8 cellular contexts compared by ENCODE assay signal in genomic region chr13:99200433-99201167, GRCh38. TPM values are rescaled to one million over a fixed set of nuclear protein-coding genes. Genes with fewer than 3 reads are reported as not detected.
A peak's percentile ranks its signal among the peaks of the same experiment; 100 is the strongest.
DNase-seq lines count a peak whose midpoint lies in the region; ATAC-seq and TF ChIP-seq lines count a peak whose summit lies in the region.

A gene with protein sequence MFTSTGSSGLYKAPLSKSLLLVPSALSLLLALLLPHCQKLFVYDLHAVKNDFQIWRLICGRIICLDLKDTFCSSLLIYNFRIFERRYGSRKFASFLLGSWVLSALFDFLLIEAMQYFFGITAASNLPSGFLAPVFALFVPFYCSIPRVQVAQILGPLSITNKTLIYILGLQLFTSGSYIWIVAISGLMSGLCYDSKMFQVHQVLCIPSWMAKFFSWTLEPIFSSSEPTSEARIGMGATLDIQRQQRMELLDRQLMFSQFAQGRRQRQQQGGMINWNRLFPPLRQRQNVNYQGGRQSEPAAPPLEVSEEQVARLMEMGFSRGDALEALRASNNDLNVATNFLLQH (plus strand): TSS chr13:99200854. CDS start chr13:99200909, 55 bp downstream.

- DNase-seq in DMS53 treated with DMSO at 0.1 percent for 48 hours (lab: John Stamatoyannopoulos, UW; ENCODE audit: unreplicated experiment): peak; percentile 56
- DNase-seq in KBM-7: peak; percentile 94
- peak; percentile 96 for DNase-seq in activated T-cell treated with anti-CD3 and anti-CD28 coated beads, Interleukin-2, amount 50 U/mL, for 4 hours
- DNase-seq in myocyte (ENCODE audit: low read depth): peak; percentile 95
- DNase-seq in stimulated activated CD8-positive, alpha-beta memory T cell treated with anti-CD3 and anti-CD28 coated beads, Interleukin-7, amount 100 ng/mL, for 48 hours (ENCODE audit: extremely low read depth in 1 of 2, low read depth in 1 of 2): peak; percentile 93 to 97

- ATAC-seq in GM21717 (IDR thresholded peaks at IDR 0.05; ENCODE audit: unreplicated experiment) (peak; percentile 72), esophagus mucosa (peak; percentile 91)
- peak; percentile 78 to 85 for ATAC-seq in activated T-cell treated with anti-CD3 and anti-CD28 coated beads, Interleukin-2, amount 50 U/mL, for 4 hours

- in situ Hi-C loops in KBM-7 (cut with MboI; ENCODE audit: low pct_unique_long_range_greater_than_20kb, low sequenced_read_pairs): no loop called here

- no peaks in the 10 kb centered on the region for H3K27me3 Mint-ChIP-seq in activated T-cell treated with anti-CD3 and anti-CD28 coated beads, Interleukin-2, amount 50 U/mL, for 4 hours (ENCODE audit: low read depth)

- peak within 1 kb of the TSS; percentile 90 for H3K4me3 Mint-ChIP-seq in activated T-cell treated with anti-CD3 and anti-CD28 coated beads, Interleukin-2, amount 50 U/mL, for 4 hours

- peaks cover 65% of the 10 kb centered on the region for H3K4me1 Mint-ChIP-seq in activated T-cell treated with anti-CD3 and anti-CD28 coated beads, Interleukin-2, amount 50 U/mL, for 4 hours (ENCODE audit: low read depth)

- H3K9me3 Mint-ChIP-seq in activated T-cell treated with anti-CD3 and anti-CD28 coated beads, Interleukin-2, amount 50 U/mL, for 4 hours: no peaks in the 10 kb centered on the region

- H3K36me3 Mint-ChIP-seq in activated T-cell treated with anti-CD3 and anti-CD28 coated beads, Interleukin-2, amount 50 U/mL, for 4 hours (ENCODE audit: insufficient read depth): peaks cover 9% of the 10 kb centered on the region

TF ChIP-seq in PFSK-1, 5 proteins besides CTCF, POLR2A, EP300 and RAD21:
- TF ChIP-seq TAF1 (IDR thresholded peaks at IDR 0.05; ENCODE audit: borderline replicate concordance, insufficient read depth, low read length) (peak; percentile 82; the same call in 1 of the 2 replicates), FOXP2 (optimal IDR thresholded peaks at IDR 0.05; ENCODE audit: borderline replicate concordance, extremely low read depth, extremely low read length, insufficient read depth) (peak; percentile 26), POLR2AphosphoS5 (IDR thresholded peaks at IDR 0.05; ENCODE audit: low read depth, low read length) (peak; percentile 95), SIN3A (IDR thresholded peaks at IDR 0.05; ENCODE audit: borderline replicate concordance, insufficient read depth, low read length) (no peak)
- TF ChIP-seq, protein P1, sequence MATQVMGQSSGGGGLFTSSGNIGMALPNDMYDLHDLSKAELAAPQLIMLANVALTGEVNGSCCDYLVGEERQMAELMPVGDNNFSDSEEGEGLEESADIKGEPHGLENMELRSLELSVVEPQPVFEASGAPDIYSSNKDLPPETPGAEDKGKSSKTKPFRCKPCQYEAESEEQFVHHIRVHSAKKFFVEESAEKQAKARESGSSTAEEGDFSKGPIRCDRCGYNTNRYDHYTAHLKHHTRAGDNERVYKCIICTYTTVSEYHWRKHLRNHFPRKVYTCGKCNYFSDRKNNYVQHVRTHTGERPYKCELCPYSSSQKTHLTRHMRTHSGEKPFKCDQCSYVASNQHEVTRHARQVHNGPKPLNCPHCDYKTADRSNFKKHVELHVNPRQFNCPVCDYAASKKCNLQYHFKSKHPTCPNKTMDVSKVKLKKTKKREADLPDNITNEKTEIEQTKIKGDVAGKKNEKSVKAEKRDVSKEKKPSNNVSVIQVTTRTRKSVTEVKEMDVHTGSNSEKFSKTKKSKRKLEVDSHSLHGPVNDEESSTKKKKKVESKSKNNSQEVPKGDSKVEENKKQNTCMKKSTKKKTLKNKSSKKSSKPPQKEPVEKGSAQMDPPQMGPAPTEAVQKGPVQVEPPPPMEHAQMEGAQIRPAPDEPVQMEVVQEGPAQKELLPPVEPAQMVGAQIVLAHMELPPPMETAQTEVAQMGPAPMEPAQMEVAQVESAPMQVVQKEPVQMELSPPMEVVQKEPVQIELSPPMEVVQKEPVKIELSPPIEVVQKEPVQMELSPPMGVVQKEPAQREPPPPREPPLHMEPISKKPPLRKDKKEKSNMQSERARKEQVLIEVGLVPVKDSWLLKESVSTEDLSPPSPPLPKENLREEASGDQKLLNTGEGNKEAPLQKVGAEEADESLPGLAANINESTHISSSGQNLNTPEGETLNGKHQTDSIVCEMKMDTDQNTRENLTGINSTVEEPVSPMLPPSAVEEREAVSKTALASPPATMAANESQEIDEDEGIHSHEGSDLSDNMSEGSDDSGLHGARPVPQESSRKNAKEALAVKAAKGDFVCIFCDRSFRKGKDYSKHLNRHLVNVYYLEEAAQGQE (IDR thresholded peaks at IDR 0.05; ENCODE audit: insufficient read depth in 1 of 2, low read depth in 2 of 2, low read length in 2 of 2): peak; percentile 27 to 29; a peak in 1 of 4 replicates

RNA-seq across cellular contexts. Expression of the gene that starts here (rescaled TPM):
- 35.4 TPM for polyA plus RNA-seq in PFSK-1 (2012; ENCODE audit: insufficient read length, low read depth)
- 10 to 100 TPM; 48.5 to 50.4 (median 49.1) TPM for total RNA-seq in activated T-cell treated with anti-CD3 and anti-CD28 coated beads, Interleukin-2, amount 50 U/mL, for 4 hours
- total RNA-seq in esophagus mucosa (59.4 TPM), myocyte (77.2 and 82.3 TPM in 2 replicates)
- polyA plus RNA-seq in myocyte (2012): 123 TPM

Comparison
In these comparisons a context has a peak if more than half of its experiments do, and no peak if none do; other contexts are left out.
1. Peak in every context shown above with its lines: DNase-seq and ATAC-seq.